Comparison of ENCODE assay signal across 1 cellular context in the genomic region with DNA sequence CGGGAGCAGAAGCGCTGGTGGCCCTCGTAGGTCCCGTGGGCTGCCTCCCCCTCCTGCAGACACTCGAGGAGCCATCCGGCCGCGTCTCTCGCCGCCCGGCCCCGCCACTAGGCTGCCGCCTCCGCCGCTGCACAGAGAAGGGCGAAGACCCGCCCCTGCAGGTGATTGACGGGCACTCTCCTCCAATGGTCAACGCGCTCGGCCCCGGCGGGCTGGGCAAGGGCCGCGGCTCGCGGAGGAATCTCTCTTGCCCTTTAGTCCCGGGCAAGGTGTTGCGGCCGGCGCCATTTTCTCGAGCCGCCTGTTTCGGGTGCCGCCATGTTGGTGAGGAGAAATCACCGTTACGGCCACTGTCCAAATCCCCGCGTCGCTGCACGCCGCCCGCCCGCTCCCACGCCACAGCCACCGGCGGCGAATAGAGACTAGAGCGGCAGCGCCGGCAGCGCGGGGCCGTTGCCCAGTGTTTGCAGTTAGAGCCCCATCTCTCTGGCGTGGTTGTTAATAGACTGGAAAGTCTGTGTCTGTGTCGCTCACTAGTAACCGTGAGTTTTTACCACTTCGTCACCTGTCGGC.
TF ChIP-seq lines count a peak whose summit lies in the region.

A gene with protein sequence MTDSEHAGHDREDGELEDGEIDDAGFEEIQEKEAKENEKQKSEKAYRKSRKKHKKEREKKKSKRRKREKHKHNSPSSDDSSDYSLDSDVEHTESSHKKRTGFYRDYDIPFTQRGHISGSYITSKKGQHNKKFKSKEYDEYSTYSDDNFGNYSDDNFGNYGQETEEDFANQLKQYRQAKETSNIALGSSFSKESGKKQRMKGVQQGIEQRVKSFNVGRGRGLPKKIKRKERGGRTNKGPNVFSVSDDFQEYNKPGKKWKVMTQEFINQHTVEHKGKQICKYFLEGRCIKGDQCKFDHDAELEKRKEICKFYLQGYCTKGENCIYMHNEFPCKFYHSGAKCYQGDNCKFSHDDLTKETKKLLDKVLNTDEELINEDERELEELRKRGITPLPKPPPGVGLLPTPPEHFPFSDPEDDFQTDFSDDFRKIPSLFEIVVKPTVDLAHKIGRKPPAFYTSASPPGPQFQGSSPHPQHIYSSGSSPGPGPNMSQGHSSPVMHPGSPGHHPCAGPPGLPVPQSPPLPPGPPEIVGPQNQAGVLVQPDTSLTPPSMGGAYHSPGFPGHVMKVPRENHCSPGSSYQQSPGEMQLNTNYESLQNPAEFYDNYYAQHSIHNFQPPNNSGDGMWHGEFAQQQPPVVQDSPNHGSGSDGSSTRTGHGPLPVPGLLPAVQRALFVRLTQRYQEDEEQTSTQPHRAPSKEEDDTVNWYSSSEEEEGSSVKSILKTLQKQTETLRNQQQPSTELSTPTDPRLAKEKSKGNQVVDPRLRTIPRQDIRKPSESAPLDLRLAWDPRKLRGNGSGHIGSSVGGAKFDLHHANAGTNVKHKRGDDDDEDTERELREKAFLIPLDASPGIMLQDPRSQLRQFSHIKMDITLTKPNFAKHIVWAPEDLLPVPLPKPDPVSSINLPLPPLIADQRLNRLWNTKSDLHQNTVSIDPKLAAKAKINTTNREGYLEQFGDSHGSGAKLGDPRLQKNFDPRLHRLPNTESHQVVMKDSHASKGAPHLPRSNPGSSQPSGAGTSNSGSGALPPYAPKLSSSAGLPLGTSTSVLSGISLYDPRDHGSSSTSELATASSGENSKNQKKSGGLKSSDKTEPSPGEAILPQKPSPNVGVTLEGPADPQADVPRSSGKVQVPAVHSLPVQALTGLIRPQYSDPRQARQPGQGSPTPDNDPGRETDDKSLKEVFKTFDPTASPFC (plus strand): TSS at position 284 of the 573 bp plus-strand sequence. CDS start 398 bp downstream, outside the sequence.

TF ChIP-seq in WTC11, 78 proteins besides CTCF, POLR2A, EP300 and RAD21 (continued from another document):
- TF ChIP-seq, protein P1, sequence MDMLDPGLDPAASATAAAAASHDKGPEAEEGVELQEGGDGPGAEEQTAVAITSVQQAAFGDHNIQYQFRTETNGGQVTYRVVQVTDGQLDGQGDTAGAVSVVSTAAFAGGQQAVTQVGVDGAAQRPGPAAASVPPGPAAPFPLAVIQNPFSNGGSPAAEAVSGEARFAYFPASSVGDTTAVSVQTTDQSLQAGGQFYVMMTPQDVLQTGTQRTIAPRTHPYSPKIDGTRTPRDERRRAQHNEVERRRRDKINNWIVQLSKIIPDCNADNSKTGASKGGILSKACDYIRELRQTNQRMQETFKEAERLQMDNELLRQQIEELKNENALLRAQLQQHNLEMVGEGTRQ (CRISPR knock-in tag; IDR thresholded peaks at IDR 0.05): peak; percentile 53
- TF ChIP-seq IRF2 (CRISPR knock-in tag; IDR thresholded peaks at IDR 0.05; ENCODE audit: borderline replicate concordance, low read depth) (no peak), TCF7 (CRISPR knock-in tag; IDR thresholded peaks at IDR 0.05; ENCODE audit: low read depth) (peak; percentile 66; the same call in 1 of the 2 replicates), TP53 (CRISPR knock-in tag; IDR thresholded peaks at IDR 0.05) (peak; percentile 80; the same call in 1 of the 2 replicates), ZNF317 (CRISPR knock-in tag; IDR thresholded peaks at IDR 0.05; ENCODE audit: borderline replicate concordance, low read depth) (no peak; the same call in 1 of the 2 replicates), FOXJ3 (CRISPR knock-in tag; IDR thresholded peaks at IDR 0.05; ENCODE audit: borderline replicate concordance) (no peak), NR2C2 (CRISPR knock-in tag; IDR thresholded peaks at IDR 0.05) (no peak)
- TF ChIP-seq, protein P2, sequence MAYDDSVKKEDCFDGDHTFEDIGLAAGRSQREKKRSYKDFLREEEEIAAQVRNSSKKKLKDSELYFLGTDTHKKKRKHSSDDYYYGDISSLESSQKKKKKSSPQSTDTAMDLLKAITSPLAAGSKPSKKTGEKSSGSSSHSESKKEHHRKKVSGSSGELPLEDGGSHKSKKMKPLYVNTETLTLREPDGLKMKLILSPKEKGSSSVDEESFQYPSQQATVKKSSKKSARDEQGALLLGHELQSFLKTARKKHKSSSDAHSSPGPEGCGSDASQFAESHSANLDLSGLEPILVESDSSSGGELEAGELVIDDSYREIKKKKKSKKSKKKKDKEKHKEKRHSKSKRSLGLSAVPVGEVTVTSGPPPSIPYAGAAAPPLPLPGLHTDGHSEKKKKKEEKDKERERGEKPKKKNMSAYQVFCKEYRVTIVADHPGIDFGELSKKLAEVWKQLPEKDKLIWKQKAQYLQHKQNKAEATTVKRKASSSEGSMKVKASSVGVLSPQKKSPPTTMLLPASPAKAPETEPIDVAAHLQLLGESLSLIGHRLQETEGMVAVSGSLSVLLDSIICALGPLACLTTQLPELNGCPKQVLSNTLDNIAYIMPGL (CRISPR knock-in tag; IDR thresholded peaks at IDR 0.05): peak; percentile 91; the same call in 1 of the 2 replicates
- TF ChIP-seq, protein P3, sequence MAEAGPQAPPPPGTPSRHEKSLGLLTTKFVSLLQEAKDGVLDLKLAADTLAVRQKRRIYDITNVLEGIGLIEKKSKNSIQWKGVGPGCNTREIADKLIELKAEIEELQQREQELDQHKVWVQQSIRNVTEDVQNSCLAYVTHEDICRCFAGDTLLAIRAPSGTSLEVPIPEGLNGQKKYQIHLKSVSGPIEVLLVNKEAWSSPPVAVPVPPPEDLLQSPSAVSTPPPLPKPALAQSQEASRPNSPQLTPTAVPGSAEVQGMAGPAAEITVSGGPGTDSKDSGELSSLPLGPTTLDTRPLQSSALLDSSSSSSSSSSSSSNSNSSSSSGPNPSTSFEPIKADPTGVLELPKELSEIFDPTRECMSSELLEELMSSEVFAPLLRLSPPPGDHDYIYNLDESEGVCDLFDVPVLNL (CRISPR knock-in tag; IDR thresholded peaks at IDR 0.05; ENCODE audit: borderline replicate concordance, low read depth): peak; percentile 88
